1 cellular context compared by ENCODE assay signal in genomic region chr5:151064916-151065499, GRCh38.
TF ChIP-seq lines count a peak whose summit lies in the region.

No MANE protein-coding gene starts in this region.

TF ChIP-seq in IMR-90, 13 proteins besides CTCF, POLR2A, EP300 and RAD21 (continued from another document):
- TF ChIP-seq RFX5 (IDR thresholded peaks at IDR 0.05; ENCODE audit: low read depth, low read length) (no peak), USF2 (IDR thresholded peaks at IDR 0.05; ENCODE audit: low read depth, low read length) (no peak), MXI1 (IDR thresholded peaks at IDR 0.05; ENCODE audit: borderline replicate concordance, low read depth, low read length) (no peak), BHLHE40 (IDR thresholded peaks at IDR 0.05; ENCODE audit: low read depth, low read length) (no peak), MAFK (IDR thresholded peaks at IDR 0.05; ENCODE audit: low read depth, low read length) (no peak), ELK1 (IDR thresholded peaks at IDR 0.05; ENCODE audit: borderline replicate concordance, low read depth, low read length) (no peak), CEBPB (IDR thresholded peaks at IDR 0.05; ENCODE audit: low read depth, low read length) (no peak), SMC3 (IDR thresholded peaks at IDR 0.05; ENCODE audit: low read depth, low read length) (no peak), NFE2L2 (IDR thresholded peaks at IDR 0.05; ENCODE audit: low read depth, low read length) (no peak), MAZ (IDR thresholded peaks at IDR 0.05; ENCODE audit: borderline replicate concordance, low read depth, low read length) (no peak), CHD1 (IDR thresholded peaks at IDR 0.05; ENCODE audit: low read depth, low read length) (no peak), RCOR1 (IDR thresholded peaks at IDR 0.05; ENCODE audit: insufficient replicate concordance, low read length) (no peak)
TF ChIP-seq in IMR-90: peak in this region for 0.
